In genomic region chr4:70511365-70511764, GRCh38 we compare ENCODE assay signal across 27 cellular contexts. TPM values are rescaled to one million over a fixed set of nuclear protein-coding genes. Genes with fewer than 3 reads are reported as not detected.
"Had no signal": no experiment of that assay in that cellular context is flagged by ENCODE, and none has a peak within 500 bp of the region (broad histone marks: within the 10 kb centered on the region; RNA-seq: fewer than 3 reads in every experiment).

No MANE protein-coding gene starts in this region.

- DNase-seq: activated CD4-positive, alpha-beta memory T cell treated with anti-CD3 and anti-CD28 coated beads for 36 hours; activated CD4-positive, alpha-beta T cell treated with anti-CD3 and anti-CD28 coated beads, Interleukin-2, amount 10 ng/mL, durations not matched to agents 7 days and 5 days; activated CD4-positive, CD25-positive, alpha-beta regulatory T cell; activated gamma-delta T cell; activated naive CD4-positive, alpha-beta T cell treated with anti-CD3 and anti-CD28 coated beads for 36 hours; activated T-cell treated with anti-CD3 and anti-CD28 coated beads for 4 hours; activated T-cell treated with anti-CD3 and anti-CD28 coated beads, Interleukin-2, amount 50 U/mL, for 48 hours; amygdala; MM.1S; NCI-H1105; NCI-H1436; NCI-H1694 treated with DMSO at 0.1 percent for 48 hours; NCI-H2029 treated with DMSO at 0.1 percent for 48 hours; NCI-H345; NCI-H510A; NCI-H526 treated with DMSO at 0.1 percent for 48 hours; NK-92 treated with Interleukin-12 subunit alpha and Interleukin-12 subunit beta, amount 100 ng/mL, for 24 hours; SHP77 treated with DMSO at 0.1 percent for 48 hours; T-helper 17 cell; T-helper 9 cell had no signal

- H3K9ac ChIP-seq: KMS-11 had no signal

- H3K27me3 Mint-ChIP-seq: activated CD4-positive, alpha-beta memory T cell treated with anti-CD3 and anti-CD28 coated beads for 36 hours; central memory CD8-positive, alpha-beta T cell had no signal

- FAIRE-seq: RCC 7860 had no signal

- ATAC-seq: activated T-helper 17 cell treated with anti-CD3 and anti-CD28 coated beads, Interleukin-2, amount 50 U/mL, for 72 hours; T-helper 17 cell had no signal

- H3K27ac ChIP-seq: KMS-11, VCaP had no signal

- H3K9me3 Mint-ChIP-seq: activated CD4-positive, alpha-beta memory T cell treated with anti-CD3 and anti-CD28 coated beads for 36 hours; activated CD4-positive, alpha-beta T cell treated with anti-CD3 and anti-CD28 coated beads, Interleukin-2, amount 10 ng/mL, durations not matched to agents 7 days and 5 days; activated naive CD4-positive, alpha-beta T cell treated with anti-CD3 and anti-CD28 coated beads for 36 hours; activated T-helper 17 cell treated with anti-CD3 and anti-CD28 coated beads, Interleukin-2, amount 50 U/mL, for 72 hours; central memory CD8-positive, alpha-beta T cell had no signal

- H3K4me3 Mint-ChIP-seq: activated CD4-positive, alpha-beta memory T cell treated with anti-CD3 and anti-CD28 coated beads for 36 hours; activated CD4-positive, alpha-beta T cell treated with anti-CD3 and anti-CD28 coated beads, Interleukin-2, amount 10 ng/mL, durations not matched to agents 7 days and 5 days; activated naive CD4-positive, alpha-beta T cell treated with anti-CD3 and anti-CD28 coated beads for 36 hours; activated naive CD8-positive, alpha-beta T cell; activated T-helper 17 cell treated with anti-CD3 and anti-CD28 coated beads, Interleukin-2, amount 50 U/mL, for 72 hours; central memory CD8-positive, alpha-beta T cell; T-helper 17 cell had no signal

- H3K4me2 ChIP-seq: KMS-11 had no signal

- H3K36me3 Mint-ChIP-seq: activated CD4-positive, alpha-beta memory T cell treated with anti-CD3 and anti-CD28 coated beads for 36 hours; activated naive CD8-positive, alpha-beta T cell had no signal

- H3K4me1 Mint-ChIP-seq: activated CD4-positive, alpha-beta T cell treated with anti-CD3 and anti-CD28 coated beads, Interleukin-2, amount 10 ng/mL, durations not matched to agents 7 days and 5 days; activated T-helper 17 cell treated with anti-CD3 and anti-CD28 coated beads, Interleukin-2, amount 50 U/mL, for 72 hours; central memory CD8-positive, alpha-beta T cell had no signal

- H3K27ac Mint-ChIP-seq: activated CD4-positive, alpha-beta memory T cell treated with anti-CD3 and anti-CD28 coated beads for 36 hours; activated CD4-positive, alpha-beta T cell treated with anti-CD3 and anti-CD28 coated beads, Interleukin-2, amount 10 ng/mL, durations not matched to agents 7 days and 5 days; activated naive CD4-positive, alpha-beta T cell treated with anti-CD3 and anti-CD28 coated beads for 36 hours; activated naive CD8-positive, alpha-beta T cell; activated T-helper 17 cell treated with anti-CD3 and anti-CD28 coated beads, Interleukin-2, amount 50 U/mL, for 72 hours; T-helper 17 cell had no signal

RNA-seq across cellular contexts. Expression of gene AMTN, which starts 7.0 kb away (rescaled TPM):
- total RNA-seq: activated CD4-positive, alpha-beta memory T cell treated with anti-CD3 and anti-CD28 coated beads for 36 hours; activated CD4-positive, alpha-beta T cell treated with anti-CD3 and anti-CD28 coated beads, Interleukin-2, amount 10 ng/mL, durations not matched to agents 7 days and 5 days; activated CD8-positive, alpha-beta memory T cell treated with anti-CD3 and anti-CD28 coated beads for 36 hours; activated naive CD4-positive, alpha-beta T cell treated with anti-CD3 and anti-CD28 coated beads for 36 hours; activated T-helper 17 cell treated with anti-CD3 and anti-CD28 coated beads, Interleukin-2, amount 50 U/mL, for 72 hours; T-helper 17 cell had no signal

RNA-seq across cellular contexts. Expression of gene MUC7, which starts 39.4 kb away (rescaled TPM):
- total RNA-seq: activated CD4-positive, alpha-beta memory T cell treated with anti-CD3 and anti-CD28 coated beads for 36 hours; activated CD4-positive, alpha-beta T cell treated with anti-CD3 and anti-CD28 coated beads, Interleukin-2, amount 10 ng/mL, durations not matched to agents 7 days and 5 days; activated CD8-positive, alpha-beta memory T cell treated with anti-CD3 and anti-CD28 coated beads for 36 hours; activated naive CD4-positive, alpha-beta T cell treated with anti-CD3 and anti-CD28 coated beads for 36 hours; activated T-helper 17 cell treated with anti-CD3 and anti-CD28 coated beads, Interleukin-2, amount 50 U/mL, for 72 hours; T-helper 17 cell had no signal
